Comparison of ENCODE assay signal across 21 cellular contexts in the genomic region with DNA sequence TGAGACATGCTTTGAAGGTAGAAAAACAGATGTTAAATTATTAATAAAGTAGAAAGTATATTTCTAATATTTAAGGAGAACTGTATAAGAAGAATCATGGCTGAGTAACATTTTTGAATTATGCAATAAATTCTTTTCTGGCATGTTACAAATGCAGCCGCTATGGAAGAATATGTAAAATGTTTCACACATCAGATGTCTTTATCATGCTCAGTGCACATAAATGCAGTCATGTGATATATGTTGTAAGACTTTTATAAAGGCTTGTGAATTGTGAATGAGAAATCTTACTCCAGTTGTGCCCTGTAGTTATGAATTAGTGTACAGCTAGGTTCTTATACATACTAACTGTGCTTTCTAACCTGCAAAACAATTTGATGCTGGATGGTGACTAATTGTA.
"Had no signal": no experiment of that assay in that cellular context is flagged by ENCODE, and none has a peak within 500 bp of the region (broad histone marks: within the 10 kb centered on the region; RNA-seq: fewer than 3 reads in every experiment).

No MANE protein-coding gene starts in this region.

- ATAC-seq: activated T-cell treated with anti-CD3 and anti-CD28 coated beads, Interleukin-2, amount 50 U/mL, for 4 hours; naive thymus-derived CD4-positive, alpha-beta T cell; right lobe of liver; stimulated activated effector memory CD8-positive, alpha-beta T cell treated with anti-CD3 and anti-CD28 coated beads, Interleukin-12 subunit alpha, Interleukin-12 subunit beta, amount 100 ng/mL, for 72 hours; stimulated activated naive CD8-positive, alpha-beta T cell treated with anti-CD3 and anti-CD28 coated beads, Interleukin-15, amount 100 ng/mL, for 72 hours had no signal

- H3K27me3 ChIP-seq: cardiac muscle cell, right lobe of liver, tibial artery had no signal

- DNase-seq: activated CD4-positive, alpha-beta T cell treated with anti-CD3 and anti-CD28 coated beads for 4 hours; activated CD4-positive, alpha-beta T cell treated with anti-CD3 and anti-CD28 coated beads, Interleukin-2, amount 50 U/mL, for 48 hours; activated CD4-positive, CD25-positive, alpha-beta regulatory T cell; activated CD8-positive, alpha-beta memory T cell treated with anti-CD3 and anti-CD28 coated beads, Interleukin-2, amount 50 U/mL, for 48 hours; activated naive CD4-positive, alpha-beta T cell treated with Interleukin-2 at 50 U/mL for 16 hours; activated naive CD8-positive, alpha-beta T cell treated with anti-CD3 and anti-CD28 coated beads for 36 hours; activated T-cell treated with anti-CD3 and anti-CD28 coated beads, Interleukin-2, amount 50 U/mL, for 4 hours; amniotic stem cell; effector CD4-positive, alpha-beta T cell; glutamatergic neuron; hippocampal formation; left ventricle myocardium inferior; naive thymus-derived CD4-positive, alpha-beta T cell; posterior cingulate gyrus; right lobe of liver; stimulated activated CD4-positive, alpha-beta T cell treated with anti-CD3 and anti-CD28 coated beads, Interleukin-2, amount 100 ng/mL, for 24 hours; stimulated activated naive CD8-positive, alpha-beta T cell treated with anti-CD3 and anti-CD28 coated beads, Interleukin-15, amount 100 ng/mL, for 72 hours; tibial artery had no signal

- H3K9me3 ChIP-seq: left ventricle myocardium inferior, right lobe of liver, tibial artery had no signal

- H3K4me1 ChIP-seq: left ventricle myocardium inferior, tibial artery had no signal

- H3K27ac ChIP-seq: cardiac muscle cell, left ventricle myocardium inferior, right lobe of liver, skin epidermis, tibial artery had no signal

- H3K4me3 ChIP-seq: cardiac muscle cell, left ventricle myocardium inferior, right lobe of liver, skin epidermis, tibial artery had no signal
